ENCODE assay signal across 18 cellular contexts in genomic region chr1:198231776-198232175, GRCh38.
"Had no signal": no experiment of that assay in that cellular context is flagged by ENCODE, and none has a peak within 500 bp of the region (broad histone marks: within the 10 kb centered on the region; RNA-seq: fewer than 3 reads in every experiment).

No MANE protein-coding gene starts in this region.

- H3K9me3 ChIP-seq: ascending aorta, esophagus muscularis mucosa, suprapubic skin had no signal

- H3K36me3 ChIP-seq: ascending aorta had no signal

- H3K27me3 ChIP-seq: ascending aorta, esophagus muscularis mucosa, sigmoid colon, spleen, suprapubic skin had no signal

- H3K27ac ChIP-seq: ascending aorta, esophagus muscularis mucosa, sigmoid colon, spleen, suprapubic skin had no signal

- H3K9me3 Mint-ChIP-seq: natural killer cell treated with Interleukin-12 subunit alpha and Interleukin-12 subunit beta and Interleukin-15 and Interleukin-18, amount 100 ng/mL, for 72 hours; stimulated activated naive CD8-positive, alpha-beta T cell treated with anti-CD3 and anti-CD28 coated beads, Interleukin-15, Interleukin-2, amounts not matched to agents 100 ng/mL and 50 ng/mL, for 24 hours had no signal

- H3K27ac Mint-ChIP-seq: activated naive CD4-positive, alpha-beta T cell treated with anti-CD3 and anti-CD28 coated beads for 36 hours; activated naive CD8-positive, alpha-beta T cell treated with anti-CD3 and anti-CD28 coated beads, Interleukin-2, amount 50 U/mL, for 24 hours; activated T-helper 2 cell treated with anti-CD3 and anti-CD28 coated beads, Interferon-gamma antibody, Interleukin-2, Interleukin-4, amounts not matched to agents 10 μg/mL and 5 μg/mL and 100 μg/mL, durations not matched to agents 14 hours and 24 hours and 36 hours; natural killer cell treated with Interleukin-12 subunit alpha and Interleukin-12 subunit beta and Interleukin-15 and Interleukin-18, amount 100 ng/mL, for 72 hours; stimulated activated naive CD8-positive, alpha-beta T cell treated with anti-CD3 and anti-CD28 coated beads, Interleukin-15, Interleukin-2, amounts not matched to agents 100 ng/mL and 50 ng/mL, for 24 hours; T-cell had no signal

- H3K4me3 ChIP-seq: ascending aorta, esophagus muscularis mucosa, sigmoid colon, spleen, suprapubic skin had no signal

- H3K27me3 Mint-ChIP-seq: activated naive CD8-positive, alpha-beta T cell treated with anti-CD3 and anti-CD28 coated beads, Interleukin-2, amount 50 U/mL, for 24 hours; natural killer cell treated with Interleukin-12 subunit alpha and Interleukin-12 subunit beta and Interleukin-15 and Interleukin-18, amount 100 ng/mL, for 72 hours; stimulated activated naive CD8-positive, alpha-beta T cell treated with anti-CD3 and anti-CD28 coated beads, Interleukin-15, Interleukin-2, amounts not matched to agents 100 ng/mL and 50 ng/mL, for 24 hours; T-cell had no signal

- DNase-seq: activated CD4-positive, alpha-beta T cell treated with anti-CD3 and anti-CD28 coated beads, Interleukin-2, amount 50 U/mL, for 4 hours; activated CD4-positive, CD25-positive, alpha-beta regulatory T cell treated with anti-CD3 and anti-CD28 coated beads, Interleukin-2, amount 50 U/mL, for 72 hours; activated naive CD4-positive, alpha-beta T cell treated with anti-CD3 and anti-CD28 coated beads for 36 hours; activated naive CD8-positive, alpha-beta T cell treated with anti-CD3 and anti-CD28 coated beads, Interleukin-2, amount 50 U/mL, for 24 hours; activated T-cell treated with anti-CD3 and anti-CD28 coated beads for 4 hours; foreskin fibroblast; mesendoderm; occipital lobe; sigmoid colon; spleen; T-cell; T-helper 9 cell had no signal

- H3K4me3 Mint-ChIP-seq: activated naive CD4-positive, alpha-beta T cell treated with anti-CD3 and anti-CD28 coated beads for 36 hours; activated naive CD8-positive, alpha-beta T cell treated with anti-CD3 and anti-CD28 coated beads, Interleukin-2, amount 50 U/mL, for 24 hours; natural killer cell treated with Interleukin-12 subunit alpha and Interleukin-12 subunit beta and Interleukin-15 and Interleukin-18, amount 100 ng/mL, for 72 hours; stimulated activated naive CD8-positive, alpha-beta T cell treated with anti-CD3 and anti-CD28 coated beads, Interleukin-15, Interleukin-2, amounts not matched to agents 100 ng/mL and 50 ng/mL, for 24 hours; T-cell had no signal
